8 cellular contexts compared by ENCODE assay signal in the genomic region with DNA sequence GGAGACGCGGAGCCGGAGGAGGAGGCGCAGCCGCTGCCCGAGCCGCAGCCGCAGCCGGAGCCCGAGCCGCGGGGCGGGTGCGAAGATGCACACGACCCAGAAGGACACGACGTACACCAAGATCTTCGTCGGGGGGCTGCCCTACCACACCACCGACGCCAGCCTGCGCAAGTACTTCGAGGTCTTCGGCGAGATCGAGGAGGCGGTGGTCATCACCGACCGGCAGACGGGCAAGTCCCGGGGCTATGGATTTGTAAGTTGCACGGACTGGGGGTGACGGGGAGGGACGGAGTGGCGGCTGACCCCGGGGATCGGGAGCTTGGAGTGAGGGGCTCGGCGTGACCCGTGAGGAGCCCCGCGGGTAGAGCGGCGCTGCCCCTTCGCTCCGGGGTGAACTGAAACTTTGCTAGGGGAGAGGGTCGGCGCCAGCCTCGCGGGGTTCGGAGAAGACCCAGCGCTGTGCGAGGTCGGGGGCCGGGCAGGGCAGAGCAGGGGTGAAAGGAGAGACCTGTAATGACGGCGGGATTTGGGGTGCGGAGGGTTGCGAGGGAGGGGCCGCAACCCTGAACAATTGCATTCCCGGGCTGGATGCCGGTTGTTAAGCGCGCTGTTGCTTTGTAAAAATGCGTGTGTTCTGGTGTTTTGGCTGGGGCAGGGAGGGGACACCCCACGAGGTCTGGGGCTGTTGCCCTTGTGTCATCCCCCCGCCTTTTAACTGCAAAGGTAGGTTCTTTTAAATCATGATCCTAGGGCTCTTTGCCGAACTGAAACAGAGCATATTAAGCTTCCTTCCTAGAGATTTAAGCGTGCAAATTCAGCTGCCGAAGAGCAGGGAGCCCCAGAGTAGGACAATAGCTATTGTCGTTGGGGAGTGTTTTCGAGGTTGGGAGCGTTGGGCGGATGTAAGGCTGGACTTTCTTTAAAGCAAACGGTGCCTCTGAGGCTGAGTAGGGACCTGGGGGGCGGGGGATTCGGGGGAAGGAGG. TPM values are rescaled to one million over a fixed set of nuclear protein-coding genes. Genes with fewer than 3 reads are reported as not detected.
DNase-seq lines count a peak whose midpoint lies in the region; ATAC-seq, FAIRE-seq and TF ChIP-seq lines count a peak whose summit lies in the region.
"Had no signal": no experiment of that assay in that cellular context is flagged by ENCODE, and none has a peak within 500 bp of the region (broad histone marks: within the 10 kb centered on the region; RNA-seq: fewer than 3 reads in every experiment).

No MANE protein-coding gene starts in this region.

- ATAC-seq in Panc1, result peak; percentile 24
- ATAC-seq in HG02588 (IDR thresholded peaks at IDR 0.05; ENCODE audit: unreplicated experiment), result no peak
- no peak for ATAC-seq in HG02610 (IDR thresholded peaks at IDR 0.05; ENCODE audit: unreplicated experiment)

- H3K27ac Mint-ChIP-seq in endothelial cell (ENCODE audit: unreplicated experiment), result peak overlapping the region; percentile 91

- FAIRE-seq in H54 (lab: Jason Lieb, UNC), result peak; percentile 66
- FAIRE-seq in urothelium cell line (lab: Jason Lieb, UNC), result no peak

- no peaks in the 10 kb centered on the region for H3K9me3 Mint-ChIP-seq in endothelial cell (ENCODE audit: unreplicated experiment)

- in situ Hi-C loops in Panc1 (cut with HindIII; ENCODE audit: low pct_unique_long_range_greater_than_20kb, low sequenced_read_pairs), result no loop called here

- TF ChIP-seq POLR2A in H54 (IDR thresholded peaks at IDR 0.05; ENCODE audit: low read depth, low read length), result no peak

- intact Hi-C loops in Panc1 (cut with micrococcal nuclease; ENCODE audit: unreplicated experiment), result loop anchor here (10.0 kb wide), 2 partner anchors 113 to 303 kb away; partner anchors contain the start of gene CAP2

- H3K9me3 ChIP-seq in Panc1 (ENCODE audit: control insufficient read depth, insufficient read depth, low read depth, low read length) (no peaks in the 10 kb centered on the region), muscle layer of duodenum (ENCODE audit: control insufficient read depth in 1 of 2, low read length in 2 of 2) (no peaks in the 10 kb centered on the region)

- CTCF ChIA-PET in Panc1 (lab: Charles Lee), result interaction anchor here (0.6 to 1.0 kb wide), 3 partner anchors 150 to 388 kb away, joined by 3 to 7 read pairs (median 4); no protein-coding TSS in a partner anchor

- peaks cover 12% of the 10 kb centered on the region for H3K36me3 ChIP-seq in Panc1 (ENCODE audit: control insufficient read depth, insufficient read depth, low read length)
- no peaks in the 10 kb centered on the region for H3K36me3 ChIP-seq in muscle layer of duodenum (ENCODE audit: control insufficient read depth in 1 of 2, insufficient read depth in 2 of 2, low read length in 2 of 2)

- peaks cover 11% of the 10 kb centered on the region for H3K4me1 Mint-ChIP-seq in endothelial cell (ENCODE audit: unreplicated experiment)

- H3K4me3 Mint-ChIP-seq in endothelial cell (ENCODE audit: unreplicated experiment), result peak overlapping the region; percentile 98

- H3K4me1 ChIP-seq in Panc1 (ENCODE audit: control insufficient read depth, insufficient read depth, low read length) (peaks cover 28% of the 10 kb centered on the region), muscle layer of duodenum (ENCODE audit: control insufficient read depth in 1 of 2, insufficient read depth in 2 of 2, low read length in 2 of 2) (peaks cover 0 to 14% of the 10 kb centered on the region in 2 donors)

- H3K27me3 ChIP-seq in Panc1 (ENCODE audit: control insufficient read depth, insufficient read depth, low read length) (no peaks in the 10 kb centered on the region), muscle layer of duodenum (ENCODE audit: low read depth, low read length) (no peaks in the 10 kb centered on the region)

- POLR2A ChIA-PET in Panc1 (lab: Charles Lee), result interaction anchor here (0.6 to 0.7 kb wide), 3 partner anchors 194 to 366 kb away, joined by 3 to 6 read pairs (median 6); no protein-coding TSS in a partner anchor

- peaks cover 10% of the 10 kb centered on the region for H3K27me3 Mint-ChIP-seq in endothelial cell (ENCODE audit: unreplicated experiment)

- H3K36me3 Mint-ChIP-seq in endothelial cell (ENCODE audit: low read depth, unreplicated experiment), result peaks cover 10% of the 10 kb centered on the region

- TF ChIP-seq CTCF in Panc1 (IDR thresholded peaks at IDR 0.05) (peak; percentile 28; the same call in 1 of the 2 replicates), endothelial cell (IDR thresholded peaks at IDR 0.05; ENCODE audit: unreplicated experiment) (no peak)

- H3K4me3 ChIP-seq in Panc1 (ENCODE audit: low read depth in 2 of 2, low read length in 2 of 2) (peak overlapping the region; percentile 83 to 89), muscle layer of duodenum (ENCODE audit: low read depth in 1 of 2, low read length in 2 of 2) (peak overlapping the region; percentile 65 to 91)

- BruUV-seq in Panc1 (replicated peaks; lab: Mats Ljungman, UMichigan), result TSS peak; percentile 52

- DNase-seq in H54 (ENCODE audit: insufficient read length, low spot score) (peak; percentile 31), Panc1 (ENCODE audit: low read depth, low spot score) (no peak), endothelial cell (ENCODE audit: low spot score) (peak; percentile 31), urothelium cell line (ENCODE audit: low spot score) (peak; percentile 23)

- H3K27ac ChIP-seq in Panc1 (ENCODE audit: low read length) (peak overlapping the region; percentile 89), muscle layer of duodenum (ENCODE audit: low read length) (peak overlapping the region; percentile 65)

RNA-seq across cellular contexts. Expression of gene RBM24, which starts 0.6 kb away (rescaled TPM):
- total RNA-seq in Panc1 (2021; ENCODE audit: unreplicated experiment) (23.0 TPM), endothelial cell (ENCODE audit: unreplicated experiment) (19.6 TPM)
- polyA plus RNA-seq in Panc1 (2012; ENCODE audit: insufficient read length), result 14.1 TPM
- total RNA-seq: T-helper 2 cell treated with Interferon-gamma antibody and Interleukin-4, amounts not matched to agents 100 ng/mL and 5 ng/mL, for 36 hours had no signal
